1 cellular context compared by ENCODE assay signal in the genomic region with DNA sequence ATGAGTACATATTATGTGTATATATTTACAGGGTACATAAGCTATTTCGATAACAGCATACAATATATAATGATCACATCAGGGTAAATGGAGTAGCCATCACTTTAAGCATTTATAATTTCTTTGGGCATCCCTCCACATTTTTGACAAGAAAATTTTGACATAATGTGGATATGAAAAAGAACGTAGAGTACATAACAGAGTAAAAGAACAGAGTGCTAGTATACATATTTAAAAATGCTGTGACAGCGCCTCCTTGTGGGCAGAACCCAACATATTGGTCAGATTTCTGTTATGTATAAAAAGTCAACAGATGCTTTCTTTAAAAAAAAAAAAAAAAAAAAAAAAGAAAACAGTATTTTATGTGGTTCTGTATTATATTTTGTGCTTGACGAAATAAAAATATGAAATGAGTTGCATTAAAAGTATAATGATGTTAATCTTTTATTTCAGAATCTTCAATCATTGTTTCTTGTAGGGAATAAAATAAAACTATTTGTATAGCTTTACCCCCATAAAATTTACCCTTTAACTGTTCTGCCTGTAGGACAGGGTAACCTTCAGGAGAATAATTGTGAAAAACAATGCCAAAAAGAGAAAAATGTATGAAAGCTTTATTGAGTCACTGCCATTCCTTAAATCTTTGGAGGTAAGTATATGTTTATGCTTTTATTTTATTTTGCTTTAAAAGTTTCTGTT.
TF ChIP-seq lines count a peak whose summit lies in the region.

No MANE protein-coding gene starts in this region.

TF ChIP-seq in WTC11, 78 proteins besides CTCF, POLR2A, EP300 and RAD21 (continued from another document):
- TF ChIP-seq HMGA2 (CRISPR knock-in tag; IDR thresholded peaks at IDR 0.05) = no peak
